Comparison of ENCODE assay signal across 7 cellular contexts in the genomic region with DNA sequence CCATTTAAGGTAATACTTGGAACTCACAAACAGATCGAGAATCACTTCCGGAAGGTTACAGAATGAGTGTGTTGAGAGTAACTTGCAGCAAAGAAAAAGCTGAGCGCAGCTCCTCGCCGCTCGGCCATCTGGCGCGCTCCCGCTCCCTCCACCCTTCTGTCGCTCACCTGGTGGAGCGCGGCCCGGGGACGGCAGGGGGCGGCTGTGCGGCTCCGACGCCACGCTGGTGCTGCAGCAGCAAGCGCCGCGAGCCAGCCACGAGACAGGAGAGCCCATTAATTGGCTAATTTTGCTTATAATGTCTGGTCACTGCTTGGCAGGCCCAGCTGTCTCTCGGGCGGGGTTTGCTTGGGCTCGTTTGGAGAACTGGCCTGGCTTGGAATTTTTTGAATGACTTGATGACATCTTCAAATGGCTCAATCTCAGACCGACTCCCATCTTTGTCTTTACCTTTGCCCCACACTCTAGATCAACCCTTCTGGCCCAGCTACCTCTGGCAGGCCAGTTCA.
DNase-seq lines count a peak whose midpoint lies in the region; ATAC-seq and TF ChIP-seq lines count a peak whose summit lies in the region.

No MANE protein-coding gene starts in this region.

- intact Hi-C loops in left ventricle myocardium inferior (cut with micrococcal nuclease) = no loop called here

- peak overlapping the region; percentile 41 for H3K4me3 ChIP-seq in left ventricle myocardium inferior

- H3K27ac ChIP-seq in left ventricle myocardium inferior (replicated peaks) = no peak overlapping the region

- no peaks in the 10 kb centered on the region for H3K36me3 ChIP-seq in left ventricle myocardium inferior

- H3K27me3 ChIP-seq in left ventricle myocardium inferior (ENCODE audit: low read depth) = peaks cover 4% of the 10 kb centered on the region

- no peaks in the 10 kb centered on the region for H3K9me3 ChIP-seq in left ventricle myocardium inferior (replicated peaks)

- peak; percentile 3 to 19 for DNase-seq in activated CD4-positive, alpha-beta T cell treated with anti-CD3 and anti-CD28 coated beads, Interleukin-2, amount 50 U/mL, for 48 hours
- DNase-seq in left ventricle myocardium inferior (peak; percentile 30), NCI-H345 treated with DMSO at 0.1 percent for 48 hours (lab: John Stamatoyannopoulos, UW; ENCODE audit: unreplicated experiment) (no peak)
- peak; percentile 22 for DNase-seq in stimulated activated CD4-positive, alpha-beta T cell treated with anti-CD3 and anti-CD28 coated beads, Interleukin-4, amount 100 ng/mL, for 1 hour

- TF ChIP-seq CTCF in left ventricle myocardium inferior (IDR thresholded peaks at IDR 0.05; ENCODE audit: borderline replicate concordance) = peak; percentile 53

- H3K4me1 ChIP-seq in left ventricle myocardium inferior = peaks cover 10% of the 10 kb centered on the region

- peak; percentile 40 for ATAC-seq in GM18870 (IDR thresholded peaks at IDR 0.05; ENCODE audit: unreplicated experiment)
- ATAC-seq in HG03159 (IDR thresholded peaks at IDR 0.05; ENCODE audit: unreplicated experiment) = peak; percentile 88
- ATAC-seq in HG02840 (IDR thresholded peaks at IDR 0.05; ENCODE audit: low FRiP score, unreplicated experiment) = no peak
